23 cellular contexts compared by ENCODE assay signal in genomic region chr1:39266792-39267191, GRCh38.
DNase-seq lines count a peak whose midpoint lies in the region; ATAC-seq, FAIRE-seq and TF ChIP-seq lines count a peak whose summit lies in the region.
"Had no signal": no experiment of that assay in that cellular context is flagged by ENCODE, and none has a peak within 500 bp of the region (broad histone marks: within the 10 kb centered on the region; RNA-seq: fewer than 3 reads in every experiment).

No MANE protein-coding gene starts in this region.

- TF ChIP-seq CTCF in keratinocyte (optimal IDR thresholded peaks at IDR 0.05 in 1 of 3, IDR thresholded peaks at IDR 0.05 in 1 of 3, conservative IDR thresholded peaks at IDR 0.05 in 1 of 3; ENCODE audit: extremely low read depth in 1 of 3, insufficient read depth in 2 of 3, low read length in 3 of 3) (no peak), uterus (IDR thresholded peaks at IDR 0.05) (no peak), breast epithelium (IDR thresholded peaks at IDR 0.05) (no peak)

- peaks cover 5% of the 10 kb centered on the region for H3K9me1 ChIP-seq in keratinocyte (ENCODE audit: control insufficient read depth, extremely low read depth, insufficient read depth, low read length)

- dilution Hi-C loops in keratinocyte (cut with MboI; ENCODE audit: extremely low pct_ligation_motif_present, low sequenced_read_pairs): no loop called here

- POLR2A ChIA-PET in activated CD4-positive, alpha-beta memory T cell treated with anti-CD3 and anti-CD28 coated beads for 36 hours (lab: Charles Lee): interaction anchor here (1.8 kb wide), 1 partner anchor 83 kb away, joined by 6 read pairs; no protein-coding TSS in a partner anchor

- intact Hi-C loops in activated CD4-positive, alpha-beta memory T cell treated with anti-CD3 and anti-CD28 coated beads for 36 hours (cut with micrococcal nuclease): loop anchor here (5.0 kb wide), 1 partner anchor 131 kb away; no protein-coding TSS in a partner anchor
- intact Hi-C loops in uterus (cut with DNase I; ENCODE audit: low total_unique reads): no loop called here
- intact Hi-C loops in breast epithelium (cut with DNase I; ENCODE audit: low total_unique reads): no loop called here

- no peak overlapping the region for H3K4me3 ChIP-seq in keratinocyte (ENCODE audit: control insufficient read depth in 2 of 3, extremely low read depth in 1 of 3, insufficient read depth in 2 of 3, low read depth in 1 of 3, low read length in 3 of 3)
- no peak overlapping the region for H3K4me3 ChIP-seq in uterus
- no peak overlapping the region for H3K4me3 ChIP-seq in breast epithelium
- H3K4me3 ChIP-seq: body of pancreas, GM23248, left ventricle myocardium inferior had no signal

- TF ChIP-seq POLR2A in uterus (IDR thresholded peaks at IDR 0.05) (no peak), breast epithelium (IDR thresholded peaks at IDR 0.05) (no peak)

- no peak overlapping the region for H2AFZ ChIP-seq in keratinocyte (ENCODE audit: control insufficient read depth, low read length)

- H3K4me3 Mint-ChIP-seq in activated T-cell treated with anti-CD3 and anti-CD28 coated beads, Interleukin-2, amount 50 U/mL, for 24 hours: no peak overlapping the region
- no peak overlapping the region for H3K4me3 Mint-ChIP-seq in activated CD4-positive, alpha-beta memory T cell treated with anti-CD3 and anti-CD28 coated beads for 36 hours
- H3K4me3 Mint-ChIP-seq: immature natural killer cell had no signal

- H3K9me3 ChIP-seq in keratinocyte (ENCODE audit: control insufficient read depth, low read depth, low read length): no peaks in the 10 kb centered on the region
- H3K9me3 ChIP-seq in uterus: no peaks in the 10 kb centered on the region
- no peaks in the 10 kb centered on the region for H3K9me3 ChIP-seq in breast epithelium
- H3K9me3 ChIP-seq: BE2C, body of pancreas, left ventricle myocardium inferior had no signal

- no peaks in the 10 kb centered on the region for H4K20me1 ChIP-seq in keratinocyte (ENCODE audit: control insufficient read depth, extremely low read depth, insufficient read depth, low read length)

- no peak overlapping the region for H3K27ac ChIP-seq in keratinocyte (ENCODE audit: control insufficient read depth, insufficient read depth, low read length)
- H3K27ac ChIP-seq in uterus: peak overlapping the region; percentile 90 to 96
- H3K27ac ChIP-seq in breast epithelium: no peak overlapping the region

- peaks cover 44% of the 10 kb centered on the region for H3K36me3 Mint-ChIP-seq in activated T-cell treated with anti-CD3 and anti-CD28 coated beads, Interleukin-2, amount 50 U/mL, for 24 hours (ENCODE audit: low read depth)
- H3K36me3 Mint-ChIP-seq in activated CD4-positive, alpha-beta memory T cell treated with anti-CD3 and anti-CD28 coated beads for 36 hours: peaks cover 21% of the 10 kb centered on the region

- peak overlapping the region; percentile 5 for H3K27ac Mint-ChIP-seq in activated T-cell treated with anti-CD3 and anti-CD28 coated beads, Interleukin-2, amount 50 U/mL, for 24 hours
- H3K27ac Mint-ChIP-seq in activated CD4-positive, alpha-beta memory T cell treated with anti-CD3 and anti-CD28 coated beads for 36 hours: peak overlapping the region; percentile 46
- H3K27ac Mint-ChIP-seq: progenitor cell of endocrine pancreas had no signal

- CTCF ChIA-PET in activated CD4-positive, alpha-beta memory T cell treated with anti-CD3 and anti-CD28 coated beads for 36 hours (lab: Charles Lee): interaction anchor here (1.5 to 15.2 kb wide), 5 partner anchors 8 to 145 kb away, joined by 4 to 320 read pairs (median 9); no protein-coding TSS in a partner anchor

- no peaks in the 10 kb centered on the region for H3K9me3 Mint-ChIP-seq in activated T-cell treated with anti-CD3 and anti-CD28 coated beads, Interleukin-2, amount 50 U/mL, for 24 hours
- no peaks in the 10 kb centered on the region for H3K9me3 Mint-ChIP-seq in activated CD4-positive, alpha-beta memory T cell treated with anti-CD3 and anti-CD28 coated beads for 36 hours
- H3K9me3 Mint-ChIP-seq: immature natural killer cell had no signal

- FAIRE-seq in keratinocyte (lab: Jason Lieb, UNC): no peak
- FAIRE-seq: colon, HTR-8/SVneo had no signal

- no peak overlapping the region for H3K9ac ChIP-seq in keratinocyte (ENCODE audit: control insufficient read depth, extremely low read depth, insufficient read depth, low read length)

- peaks cover 89% of the 10 kb centered on the region for H3K79me2 ChIP-seq in keratinocyte (ENCODE audit: control insufficient read depth, insufficient read depth, low read length)

- H3K4me1 Mint-ChIP-seq in activated T-cell treated with anti-CD3 and anti-CD28 coated beads, Interleukin-2, amount 50 U/mL, for 24 hours (ENCODE audit: low read depth): peaks cover 83% of the 10 kb centered on the region
- peaks cover 87% of the 10 kb centered on the region for H3K4me1 Mint-ChIP-seq in activated CD4-positive, alpha-beta memory T cell treated with anti-CD3 and anti-CD28 coated beads for 36 hours (ENCODE audit: low read depth)

- H3K36me3 ChIP-seq in keratinocyte (ENCODE audit: control insufficient read depth in 2 of 2, extremely low read depth in 1 of 2, insufficient read depth in 2 of 2, low read length in 2 of 2) (peaks cover 8 to 13% of the 10 kb centered on the region in 2 experiments), uterus (no peaks in the 10 kb centered on the region), breast epithelium (no peaks in the 10 kb centered on the region)
- H3K36me3 ChIP-seq: BE2C, left ventricle myocardium inferior had no signal

- H3K27me3 ChIP-seq in keratinocyte (ENCODE audit: control insufficient read depth, extremely low read depth, insufficient read depth, low read length) (no peaks in the 10 kb centered on the region), uterus (no peaks in the 10 kb centered on the region), breast epithelium (no peaks in the 10 kb centered on the region)
- H3K27me3 ChIP-seq: BE2C, body of pancreas had no signal

- DNase-seq in activated T-cell treated with anti-CD3 and anti-CD28 coated beads, Interleukin-2, amount 50 U/mL, for 24 hours: no peak
- no peak for DNase-seq in activated T-cell treated with anti-CD3 and anti-CD28 coated beads for 4 hours
- DNase-seq in activated CD4-positive, alpha-beta memory T cell treated with anti-CD3 and anti-CD28 coated beads for 36 hours: no peak
- no peak for DNase-seq in keratinocyte (ENCODE audit: low read depth, low spot score)
- DNase-seq in uterus: no peak
- no peak for DNase-seq in NCI-H446 (lab: John Stamatoyannopoulos, UW)
- DNase-seq in breast epithelium (ENCODE audit: low spot score in 2 of 2): no peak
- DNase-seq: activated naive CD4-positive, alpha-beta T cell; BE2C; body of pancreas; effector memory CD4-positive, alpha-beta T cell; foreskin melanocyte; immature natural killer cell; KG1; left ventricle myocardium inferior; NCI-H1436 treated with DMSO at 0.1 percent for 48 hours; NCI-H510A had no signal

- H3K4me2 ChIP-seq in keratinocyte (ENCODE audit: control insufficient read depth, extremely low read depth, insufficient read depth, low read depth, low read length): peak overlapping the region; percentile 18

- H3K4me1 ChIP-seq in keratinocyte (ENCODE audit: control insufficient read depth, extremely low read depth, insufficient read depth, low read length) (peaks cover 38% of the 10 kb centered on the region), uterus (peaks cover 0 to 20% of the 10 kb centered on the region in 2 donors), breast epithelium (peaks cover 0 to 10% of the 10 kb centered on the region in 2 donors)
- H3K4me1 ChIP-seq: BE2C had no signal

- ATAC-seq in HG03457 (IDR thresholded peaks at IDR 0.05; ENCODE audit: unreplicated experiment): no peak
- ATAC-seq: body of pancreas, esophagus mucosa had no signal

- H3K27me3 Mint-ChIP-seq in activated T-cell treated with anti-CD3 and anti-CD28 coated beads, Interleukin-2, amount 50 U/mL, for 24 hours: no peaks in the 10 kb centered on the region
- no peaks in the 10 kb centered on the region for H3K27me3 Mint-ChIP-seq in activated CD4-positive, alpha-beta memory T cell treated with anti-CD3 and anti-CD28 coated beads for 36 hours
- H3K27me3 Mint-ChIP-seq: progenitor cell of endocrine pancreas had no signal

Comparison
In these comparisons a context has a peak if more than half of its experiments do, and no peak if none do; other contexts are left out.
1. H3K27ac ChIP-seq: peak in uterus (2 of 2); none in keratinocyte (single experiment) and breast epithelium (0 of 2).